In the genomic region with DNA sequence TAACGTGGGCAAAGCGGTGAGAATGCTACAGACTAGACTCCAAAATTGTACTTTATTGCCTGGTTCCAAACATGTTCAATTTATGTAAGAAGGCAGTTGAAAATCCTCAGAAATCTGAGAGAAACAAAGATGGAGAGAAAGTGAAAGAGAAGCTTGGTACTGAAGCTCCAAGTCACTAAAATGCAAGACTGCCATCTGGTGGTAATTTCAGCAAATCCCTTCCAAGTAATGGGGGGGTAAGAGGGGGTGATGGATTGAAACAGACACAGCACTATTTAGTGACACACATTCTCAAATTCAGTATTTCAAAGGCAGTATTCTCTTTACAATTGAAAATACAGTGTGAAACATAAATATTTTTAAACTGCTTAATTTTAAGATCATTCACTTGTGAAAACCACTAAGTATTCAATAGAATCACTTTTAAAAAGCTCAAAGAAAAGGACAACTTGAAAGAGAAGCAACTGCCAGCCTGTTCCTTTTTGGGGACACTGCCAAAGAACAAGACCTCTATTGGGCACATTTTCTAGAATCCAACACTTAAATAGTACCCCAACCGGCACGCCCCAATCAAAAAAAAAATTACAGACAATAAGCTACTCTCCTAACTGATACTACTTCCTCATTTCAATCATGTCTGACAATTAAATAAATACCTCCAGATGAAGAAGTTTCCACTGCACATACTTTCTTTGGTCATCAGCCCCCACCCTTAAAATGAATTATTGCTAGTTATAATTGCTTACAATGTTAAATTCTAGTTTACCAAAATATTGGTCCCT, we compare ENCODE assay signal across 8 cellular contexts.
DNase-seq lines count a peak whose midpoint lies in the region; ATAC-seq, FAIRE-seq and TF ChIP-seq lines count a peak whose summit lies in the region.

No MANE protein-coding gene starts in this region.

- H3K79me2 ChIP-seq in keratinocyte (ENCODE audit: control insufficient read depth, insufficient read depth, low read length), result no peaks in the 10 kb centered on the region

- in situ Hi-C loops in HAP-1 (cut with MboI; ENCODE audit: low sequenced_read_pairs), result no loop called here

- H3K4me1 ChIP-seq in HAP-1 (no peaks in the 10 kb centered on the region), SJCRH30 (no peaks in the 10 kb centered on the region), keratinocyte (ENCODE audit: control insufficient read depth, extremely low read depth, insufficient read depth, low read length) (no peaks in the 10 kb centered on the region)

- H3K9ac ChIP-seq in keratinocyte (ENCODE audit: control insufficient read depth, extremely low read depth, insufficient read depth, low read length), result no peak overlapping the region

- H3K27ac ChIP-seq in SJCRH30 (no peak overlapping the region), caudate nucleus (ENCODE audit: low read depth, low read length) (peak overlapping the region; percentile 96), keratinocyte (ENCODE audit: control insufficient read depth, insufficient read depth, low read length) (no peak overlapping the region)

- peak overlapping the region; percentile 19 for H3K4me2 ChIP-seq in keratinocyte (ENCODE audit: control insufficient read depth, extremely low read depth, insufficient read depth, low read depth, low read length)

- H2AFZ ChIP-seq in keratinocyte (ENCODE audit: control insufficient read depth, low read length), result peak overlapping the region; percentile 17

- H3K27me3 ChIP-seq in HAP-1 (ENCODE audit: low read depth) (no peaks in the 10 kb centered on the region), SJCRH30 (no peaks in the 10 kb centered on the region), keratinocyte (ENCODE audit: control insufficient read depth, extremely low read depth, insufficient read depth, low read length) (no peaks in the 10 kb centered on the region)

- H3K9me3 ChIP-seq in HAP-1, result no peaks in the 10 kb centered on the region
- H3K9me3 ChIP-seq in SJCRH30 (replicated peaks), result no peaks in the 10 kb centered on the region
- H3K9me3 ChIP-seq in keratinocyte (ENCODE audit: control insufficient read depth, low read depth, low read length), result no peaks in the 10 kb centered on the region

- dilution Hi-C loops in keratinocyte (cut with MboI; ENCODE audit: extremely low pct_ligation_motif_present, low sequenced_read_pairs), result no loop called here

- DNase-seq in 8988T, result peak; percentile 33
- DNase-seq in GDM1 (lab: John Stamatoyannopoulos, UW), result peak; percentile 55
- DNase-seq in HAP-1 (ENCODE audit: low spot score in 2 of 2), result peak; percentile 44 to 49
- DNase-seq in SJCRH30, result peak; percentile 53 to 85
- peak in 28 of 61 donors; percentile 5 to 67 (median 40) for DNase-seq in caudate nucleus (lab: John Stamatoyannopoulos, UW)
- DNase-seq in keratinocyte (ENCODE audit: low read depth, low spot score), result no peak
- peak; percentile 23 for DNase-seq in stimulated activated naive CD8-positive, alpha-beta T cell treated with anti-CD3 and anti-CD28 coated beads, Interleukin-15, Interleukin-2, amounts not matched to agents 100 U/mL and 50 U/mL, for 24 hours

- no peaks in the 10 kb centered on the region for H4K20me1 ChIP-seq in keratinocyte (ENCODE audit: control insufficient read depth, extremely low read depth, insufficient read depth, low read length)

- no peaks in the 10 kb centered on the region for H3K9me1 ChIP-seq in keratinocyte (ENCODE audit: control insufficient read depth, extremely low read depth, insufficient read depth, low read length)

- TF ChIP-seq CTCF in LNCAP (IDR thresholded peaks at IDR 0.05) (peak; percentile 84), keratinocyte (optimal IDR thresholded peaks at IDR 0.05 in 1 of 3, IDR thresholded peaks at IDR 0.05 in 1 of 3, conservative IDR thresholded peaks at IDR 0.05 in 1 of 3; ENCODE audit: extremely low read depth in 1 of 3, insufficient read depth in 2 of 3, low read length in 3 of 3) (peak; percentile 63 to 75 (median 67))

- ATAC-seq in stimulated activated naive CD8-positive, alpha-beta T cell treated with anti-CD3 and anti-CD28 coated beads, Interleukin-15, Interleukin-2, amounts not matched to agents 100 U/mL and 50 U/mL, for 24 hours, result peak; percentile 71

- FAIRE-seq in keratinocyte (lab: Jason Lieb, UNC), result peak; percentile 88

- H3K36me3 ChIP-seq in HAP-1 (replicated peaks) (no peaks in the 10 kb centered on the region), SJCRH30 (no peaks in the 10 kb centered on the region), keratinocyte (ENCODE audit: control insufficient read depth in 2 of 2, extremely low read depth in 1 of 2, insufficient read depth in 2 of 2, low read length in 2 of 2) (no peaks in the 10 kb centered on the region)

- H3K4me3 ChIP-seq in HAP-1 (no peak overlapping the region), SJCRH30 (no peak overlapping the region), keratinocyte (ENCODE audit: control insufficient read depth in 2 of 3, extremely low read depth in 1 of 3, insufficient read depth in 2 of 3, low read depth in 1 of 3, low read length in 3 of 3) (no peak overlapping the region)
